ENCODE assay signal across 1 cellular context in the genomic region with DNA sequence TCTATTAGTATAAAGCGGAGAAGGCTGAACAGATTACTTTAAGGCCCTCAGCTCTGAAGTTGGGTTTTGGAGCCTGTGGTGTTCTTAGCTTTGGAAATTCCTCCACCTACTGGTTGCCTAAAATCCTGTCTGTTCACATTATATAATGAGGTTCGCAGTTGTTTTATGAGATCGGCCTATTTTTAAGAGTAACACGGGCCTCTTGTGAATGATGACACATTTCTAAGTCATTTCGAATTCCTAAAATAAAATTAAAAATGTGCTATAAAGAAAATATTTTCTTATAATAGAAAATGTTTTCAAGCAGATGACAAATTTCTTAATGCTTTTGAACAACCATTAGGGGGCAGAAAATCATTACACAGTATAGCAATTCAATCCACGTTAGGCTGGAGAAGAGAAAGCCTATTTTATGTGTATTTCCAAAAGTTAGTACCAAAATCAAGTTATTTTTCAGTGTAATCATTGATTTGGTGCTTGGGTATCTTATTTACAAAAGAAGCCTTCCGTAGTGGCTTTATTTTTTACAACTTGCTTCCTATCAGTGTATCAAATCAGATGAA.
TF ChIP-seq lines count a peak whose summit lies in the region.

No MANE protein-coding gene starts in this region.

TF ChIP-seq in HepG2, 621 proteins besides CTCF, POLR2A, EP300 and RAD21 (continues in another document):
- TF ChIP-seq ZNF766 (CRISPR knock-in tag; IDR thresholded peaks at IDR 0.05; ENCODE audit: borderline replicate concordance) (no peak), CREB1 (IDR thresholded peaks at IDR 0.05) (no peak), CREB1 (CRISPR knock-in tag; IDR thresholded peaks at IDR 0.05) (0 out of 2 replicates have a peak, but pooled peaks have one; percentile 35), NCOA2 (CRISPR knock-in tag; IDR thresholded peaks at IDR 0.05) (peak; percentile 14; the same call in 1 of the 2 replicates), ZNF788 (CRISPR knock-in tag; IDR thresholded peaks at IDR 0.05; ENCODE audit: borderline replicate concordance) (no peak), MTERF4 (CRISPR knock-in tag; IDR thresholded peaks at IDR 0.05) (no peak), NFIB (CRISPR knock-in tag; IDR thresholded peaks at IDR 0.05; ENCODE audit: borderline replicate concordance) (no peak), MED13 (CRISPR knock-in tag; IDR thresholded peaks at IDR 0.05) (no peak), ZNF75D (CRISPR knock-in tag; IDR thresholded peaks at IDR 0.05; ENCODE audit: borderline replicate concordance) (no peak), ZNF891 (CRISPR knock-in tag; IDR thresholded peaks at IDR 0.05) (no peak), KDM5A (IDR thresholded peaks at IDR 0.05; ENCODE audit: borderline replicate concordance, low read length) (peak; percentile 68; the same call in 1 of the 2 replicates), SMC3 (IDR thresholded peaks at IDR 0.05; ENCODE audit: low read length) (peak; percentile 89), KLF11 (CRISPR knock-in tag; IDR thresholded peaks at IDR 0.05) (0 out of 2 replicates have a peak, but pooled peaks have one; percentile 32), ZSCAN20 (CRISPR knock-in tag; IDR thresholded peaks at IDR 0.05; ENCODE audit: borderline replicate concordance) (no peak), ZNF44 (CRISPR knock-in tag; IDR thresholded peaks at IDR 0.05) (no peak), TERF1 (CRISPR knock-in tag; IDR thresholded peaks at IDR 0.05) (no peak), TRAFD1 (CRISPR knock-in tag; IDR thresholded peaks at IDR 0.05; ENCODE audit: borderline replicate concordance) (no peak), GATAD2A (CRISPR knock-in tag; IDR thresholded peaks at IDR 0.05) (0 out of 2 replicates have a peak, but pooled peaks have one; percentile 23), ZNF335 (CRISPR knock-in tag; IDR thresholded peaks at IDR 0.05) (0 out of 2 replicates have a peak, but pooled peaks have one; percentile 13), BCL6 (CRISPR knock-in tag; IDR thresholded peaks at IDR 0.05) (no peak), TEF (CRISPR knock-in tag; IDR thresholded peaks at IDR 0.05) (peak; percentile 97), CEBPG (CRISPR knock-in tag; IDR thresholded peaks at IDR 0.05) (0 out of 2 replicates have a peak, but pooled peaks have one; percentile 3), ZNF674 (CRISPR knock-in tag; IDR thresholded peaks at IDR 0.05; ENCODE audit: low read depth) (no peak), ZBTB10 (CRISPR knock-in tag; IDR thresholded peaks at IDR 0.05; ENCODE audit: borderline replicate concordance) (no peak), ERF (CRISPR knock-in tag; IDR thresholded peaks at IDR 0.05) (peak; percentile 39; the same call in 1 of the 2 replicates), RARG (CRISPR knock-in tag; IDR thresholded peaks at IDR 0.05; ENCODE audit: low read depth) (no peak), MAZ (IDR thresholded peaks at IDR 0.05; ENCODE audit: borderline replicate concordance, low read depth, low read length) (0 out of 2 replicates have a peak, but pooled peaks have one; percentile 21), MAZ (CRISPR knock-in tag; IDR thresholded peaks at IDR 0.05; ENCODE audit: low read depth) (no peak), ZNF121 (CRISPR knock-in tag; IDR thresholded peaks at IDR 0.05) (no peak), ETV6 (CRISPR knock-in tag; conservative IDR thresholded peaks at IDR 0.05) (no peak), STAG1 (CRISPR knock-in tag; IDR thresholded peaks at IDR 0.05) (peak; percentile 89), ZNF24 (IDR thresholded peaks at IDR 0.05) (0 out of 2 replicates have a peak, but pooled peaks have one; percentile 57), HMG20A (CRISPR knock-in tag; IDR thresholded peaks at IDR 0.05; ENCODE audit: borderline replicate concordance) (no peak), ATF1 (CRISPR knock-in tag; IDR thresholded peaks at IDR 0.05) (peak; percentile 26; the same call in 1 of the 2 replicates), RXRB (CRISPR knock-in tag; IDR thresholded peaks at IDR 0.05; ENCODE audit: borderline replicate concordance) (peak; percentile 12; the same call in 1 of the 2 replicates), NKX3-1 (CRISPR knock-in tag; IDR thresholded peaks at IDR 0.05) (no peak)
- TF ChIP-seq, protein P1, sequence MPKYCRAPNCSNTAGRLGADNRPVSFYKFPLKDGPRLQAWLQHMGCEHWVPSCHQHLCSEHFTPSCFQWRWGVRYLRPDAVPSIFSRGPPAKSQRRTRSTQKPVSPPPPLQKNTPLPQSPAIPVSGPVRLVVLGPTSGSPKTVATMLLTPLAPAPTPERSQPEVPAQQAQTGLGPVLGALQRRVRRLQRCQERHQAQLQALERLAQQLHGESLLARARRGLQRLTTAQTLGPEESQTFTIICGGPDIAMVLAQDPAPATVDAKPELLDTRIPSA (CRISPR knock-in tag; IDR thresholded peaks at IDR 0.05; ENCODE audit: borderline replicate concordance), result no peak
- TF ChIP-seq, protein P2, sequence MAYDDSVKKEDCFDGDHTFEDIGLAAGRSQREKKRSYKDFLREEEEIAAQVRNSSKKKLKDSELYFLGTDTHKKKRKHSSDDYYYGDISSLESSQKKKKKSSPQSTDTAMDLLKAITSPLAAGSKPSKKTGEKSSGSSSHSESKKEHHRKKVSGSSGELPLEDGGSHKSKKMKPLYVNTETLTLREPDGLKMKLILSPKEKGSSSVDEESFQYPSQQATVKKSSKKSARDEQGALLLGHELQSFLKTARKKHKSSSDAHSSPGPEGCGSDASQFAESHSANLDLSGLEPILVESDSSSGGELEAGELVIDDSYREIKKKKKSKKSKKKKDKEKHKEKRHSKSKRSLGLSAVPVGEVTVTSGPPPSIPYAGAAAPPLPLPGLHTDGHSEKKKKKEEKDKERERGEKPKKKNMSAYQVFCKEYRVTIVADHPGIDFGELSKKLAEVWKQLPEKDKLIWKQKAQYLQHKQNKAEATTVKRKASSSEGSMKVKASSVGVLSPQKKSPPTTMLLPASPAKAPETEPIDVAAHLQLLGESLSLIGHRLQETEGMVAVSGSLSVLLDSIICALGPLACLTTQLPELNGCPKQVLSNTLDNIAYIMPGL (CRISPR knock-in tag; IDR thresholded peaks at IDR 0.05; ENCODE audit: borderline replicate concordance in 1 of 2, low read depth in 1 of 2), result peak; percentile 54 to 70; a peak in 2 of 4 replicates
- TF ChIP-seq, protein P3, sequence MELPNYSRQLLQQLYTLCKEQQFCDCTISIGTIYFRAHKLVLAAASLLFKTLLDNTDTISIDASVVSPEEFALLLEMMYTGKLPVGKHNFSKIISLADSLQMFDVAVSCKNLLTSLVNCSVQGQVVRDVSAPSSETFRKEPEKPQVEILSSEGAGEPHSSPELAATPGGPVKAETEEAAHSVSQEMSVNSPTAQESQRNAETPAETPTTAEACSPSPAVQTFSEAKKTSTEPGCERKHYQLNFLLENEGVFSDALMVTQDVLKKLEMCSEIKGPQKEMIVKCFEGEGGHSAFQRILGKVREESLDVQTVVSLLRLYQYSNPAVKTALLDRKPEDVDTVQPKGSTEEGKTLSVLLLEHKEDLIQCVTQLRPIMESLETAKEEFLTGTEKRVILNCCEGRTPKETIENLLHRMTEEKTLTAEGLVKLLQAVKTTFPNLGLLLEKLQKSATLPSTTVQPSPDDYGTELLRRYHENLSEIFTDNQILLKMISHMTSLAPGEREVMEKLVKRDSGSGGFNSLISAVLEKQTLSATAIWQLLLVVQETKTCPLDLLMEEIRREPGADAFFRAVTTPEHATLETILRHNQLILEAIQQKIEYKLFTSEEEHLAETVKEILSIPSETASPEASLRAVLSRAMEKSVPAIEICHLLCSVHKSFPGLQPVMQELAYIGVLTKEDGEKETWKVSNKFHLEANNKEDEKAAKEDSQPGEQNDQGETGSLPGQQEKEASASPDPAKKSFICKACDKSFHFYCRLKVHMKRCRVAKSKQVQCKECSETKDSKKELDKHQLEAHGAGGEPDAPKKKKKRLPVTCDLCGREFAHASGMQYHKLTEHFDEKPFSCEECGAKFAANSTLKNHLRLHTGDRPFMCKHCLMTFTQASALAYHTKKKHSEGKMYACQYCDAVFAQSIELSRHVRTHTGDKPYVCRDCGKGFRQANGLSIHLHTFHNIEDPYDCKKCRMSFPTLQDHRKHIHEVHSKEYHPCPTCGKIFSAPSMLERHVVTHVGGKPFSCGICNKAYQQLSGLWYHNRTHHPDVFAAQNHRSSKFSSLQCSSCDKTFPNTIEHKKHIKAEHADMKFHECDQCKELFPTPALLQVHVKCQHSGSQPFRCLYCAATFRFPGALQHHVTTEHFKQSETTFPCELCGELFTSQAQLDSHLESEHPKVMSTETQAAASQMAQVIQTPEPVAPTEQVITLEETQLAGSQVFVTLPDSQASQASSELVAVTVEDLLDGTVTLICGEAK (IDR thresholded peaks at IDR 0.05), result no peak
- TF ChIP-seq, protein P3 (CRISPR knock-in tag; IDR thresholded peaks at IDR 0.05), result no peak
